Comparison of ENCODE assay signal across 9 cellular contexts in the genomic region with DNA sequence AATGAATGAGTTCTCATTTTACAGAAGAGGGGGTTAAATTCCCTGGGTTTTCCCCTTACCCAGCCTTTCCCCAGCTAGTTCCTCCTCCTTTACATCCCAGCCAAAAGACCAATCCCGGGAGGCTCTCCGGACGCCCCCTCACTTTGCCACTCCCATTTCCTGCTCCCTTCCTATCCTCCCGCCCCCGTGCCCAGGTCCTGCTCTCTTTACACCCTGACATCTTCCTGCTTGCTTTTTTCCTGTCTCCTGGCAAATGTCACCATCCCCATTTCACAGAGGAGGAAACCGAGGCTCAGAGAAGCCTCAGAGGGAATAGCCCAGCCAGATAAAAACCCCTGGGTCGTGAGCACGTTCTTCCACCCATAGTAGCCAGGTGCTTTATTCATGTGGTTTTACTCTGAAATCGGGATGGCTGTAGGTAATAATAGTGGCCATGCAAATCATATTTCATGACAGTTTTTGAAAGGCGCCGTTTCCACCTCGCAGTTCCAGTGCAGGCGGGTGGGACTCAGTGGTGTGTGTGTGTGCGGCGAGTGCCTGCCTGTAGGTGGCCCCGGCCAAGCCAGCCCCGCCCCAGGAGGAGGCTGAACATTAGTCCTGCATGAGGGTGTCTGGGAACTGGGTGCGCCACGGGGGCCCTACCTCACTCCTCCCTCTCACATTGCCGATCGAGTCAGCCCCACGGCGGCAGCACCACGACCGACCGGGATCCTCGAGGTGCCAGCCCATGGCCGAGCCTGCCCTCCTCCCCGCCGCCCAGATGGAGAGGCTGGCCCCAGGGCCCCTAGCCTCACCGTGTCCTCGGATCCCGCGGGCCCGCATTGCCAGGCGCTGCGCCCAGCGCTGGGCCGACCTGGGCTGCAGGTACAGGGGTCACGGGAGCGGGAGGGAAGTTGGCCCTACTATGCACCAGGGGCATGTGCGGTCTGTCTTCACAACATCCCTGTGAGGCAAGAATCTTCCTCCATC. TPM values are rescaled to one million over a fixed set of nuclear protein-coding genes. Genes with fewer than 3 reads are reported as not detected.
DNase-seq lines count a peak whose midpoint lies in the region; ATAC-seq and TF ChIP-seq lines count a peak whose summit lies in the region.
"Had no signal": no experiment of that assay in that cellular context is flagged by ENCODE, and none has a peak within 500 bp of the region (broad histone marks: within the 10 kb centered on the region; RNA-seq: fewer than 3 reads in every experiment).

A gene (plus strand): TSS at position 594 of the 969 bp plus-strand sequence.

- H3K9me3 Mint-ChIP-seq in GM23338 = peaks cover 14% of the 10 kb centered on the region
- H3K9me3 Mint-ChIP-seq in activated CD8-positive, alpha-beta T cell treated with anti-CD3 and anti-CD28 coated beads, Interleukin-2, amount 10 ng/mL, durations not matched to agents 7 days and 5 days (ENCODE audit: insufficient read depth) = no peaks in the 10 kb centered on the region

- peak; percentile 41 for TF ChIP-seq CTCF in BE2C (IDR thresholded peaks at IDR 0.05; ENCODE audit: low read depth, low read length)
- TF ChIP-seq CTCF in GM23338 (conservative IDR thresholded peaks at IDR 0.05; ENCODE audit: low read depth in 2 of 2) = peak; percentile 26 to 30; a peak in 2 of 4 replicates

- POLR2A ChIA-PET in activated CD8-positive, alpha-beta T cell treated with anti-CD3 and anti-CD28 coated beads, Interleukin-2, amount 10 ng/mL, durations not matched to agents 7 days and 5 days (lab: Charles Lee) = interaction anchor here (0.6 kb wide), 1 partner anchor 42 kb away, joined by 3 read pairs; no protein-coding TSS in a partner anchor

- no peaks in the 10 kb centered on the region for H3F3A ChIP-seq in GM23338 (replicated peaks; ENCODE audit: low read depth)

- no peaks in the 10 kb centered on the region for H3K4me1 ChIP-seq in BE2C
- H3K4me1 ChIP-seq in GM23338 (ENCODE audit: insufficient read depth) = peaks cover 11% of the 10 kb centered on the region; the same call in 1 of the 2 replicates

- no peaks in the 10 kb centered on the region for H3K9me2 ChIP-seq in GM23338 (ENCODE audit: insufficient read depth)

- H3K27ac Mint-ChIP-seq in GM23338 = no peak within 1 kb of the TSS
- no peak within 1 kb of the TSS for H3K27ac Mint-ChIP-seq in activated CD8-positive, alpha-beta T cell treated with anti-CD3 and anti-CD28 coated beads, Interleukin-2, amount 10 ng/mL, durations not matched to agents 7 days and 5 days

- H3K9me3 ChIP-seq in BE2C = no peaks in the 10 kb centered on the region
- H3K9me3 ChIP-seq: thoracic aorta had no signal

- H3K4me3 Mint-ChIP-seq in GM23338 = peak within 1 kb of the TSS; percentile 63
- H3K4me3 Mint-ChIP-seq in activated CD8-positive, alpha-beta T cell treated with anti-CD3 and anti-CD28 coated beads, Interleukin-2, amount 10 ng/mL, durations not matched to agents 7 days and 5 days = peak within 1 kb of the TSS; percentile 42

- H3K79me2 ChIP-seq in GM23338 (replicated peaks; ENCODE audit: insufficient read depth) = no peaks in the 10 kb centered on the region

- peaks cover 6% of the 10 kb centered on the region for H3K27me3 Mint-ChIP-seq in GM23338 (ENCODE audit: insufficient read depth, low read depth, poor library complexity)
- peaks cover 54% of the 10 kb centered on the region for H3K27me3 Mint-ChIP-seq in activated CD8-positive, alpha-beta T cell treated with anti-CD3 and anti-CD28 coated beads, Interleukin-2, amount 10 ng/mL, durations not matched to agents 7 days and 5 days (ENCODE audit: low read depth)

- no peak within 1 kb of the TSS for H3K27ac ChIP-seq in GM23338 (ENCODE audit: low read depth)
- H3K27ac ChIP-seq: thoracic aorta had no signal

- peak; percentile 62 for DNase-seq in BE2C
- peak; percentile 68 for DNase-seq in GM23338 (ENCODE audit: low spot score)
- DNase-seq in activated CD8-positive, alpha-beta T cell treated with anti-CD3 and anti-CD28 coated beads, Interleukin-2, amount 10 ng/mL, durations not matched to agents 7 days and 5 days = peak; percentile 25
- DNase-seq in stimulated activated CD8-positive, alpha-beta memory T cell treated with anti-CD3 and anti-CD28 coated beads, Interleukin-4, amount 100 ng/mL, for 48 hours = peak; percentile 50
- DNase-seq in activated gamma-delta T cell (lab: John Stamatoyannopoulos, UW) = no peak
- DNase-seq in H4 (ENCODE audit: low spot score) = no peak

- no peaks in the 10 kb centered on the region for H3K36me3 ChIP-seq in BE2C
- no peaks in the 10 kb centered on the region for H3K36me3 ChIP-seq in GM23338 (ENCODE audit: insufficient read depth)
- H3K36me3 ChIP-seq: thoracic aorta had no signal

- no peaks in the 10 kb centered on the region for H4K20me1 ChIP-seq in GM23338 (replicated peaks; ENCODE audit: insufficient read depth)

- H2AFZ ChIP-seq in GM23338 = peak within 1 kb of the TSS; percentile 97

- CTCF ChIA-PET in activated CD8-positive, alpha-beta T cell treated with anti-CD3 and anti-CD28 coated beads, Interleukin-2, amount 10 ng/mL, durations not matched to agents 7 days and 5 days (lab: Charles Lee) = no interaction called here

- peaks cover 10% of the 10 kb centered on the region for H3K36me3 Mint-ChIP-seq in GM23338 (ENCODE audit: low read depth)
- H3K36me3 Mint-ChIP-seq in activated CD8-positive, alpha-beta T cell treated with anti-CD3 and anti-CD28 coated beads, Interleukin-2, amount 10 ng/mL, durations not matched to agents 7 days and 5 days (ENCODE audit: low read depth) = no peaks in the 10 kb centered on the region

- ATAC-seq in GM23338 = peak; percentile 91
- peak; percentile 91 for ATAC-seq in activated CD8-positive, alpha-beta T cell treated with anti-CD3 and anti-CD28 coated beads, Interleukin-2, amount 10 ng/mL, durations not matched to agents 7 days and 5 days
- ATAC-seq in HG02642 (IDR thresholded peaks at IDR 0.05; ENCODE audit: poor library complexity, unreplicated experiment) = no peak

- peaks cover 20% of the 10 kb centered on the region for H3K4me1 Mint-ChIP-seq in GM23338
- peaks cover 7% of the 10 kb centered on the region for H3K4me1 Mint-ChIP-seq in activated CD8-positive, alpha-beta T cell treated with anti-CD3 and anti-CD28 coated beads, Interleukin-2, amount 10 ng/mL, durations not matched to agents 7 days and 5 days (ENCODE audit: low read depth)

- H3K4me3 ChIP-seq in BE2C (ENCODE audit: low read depth, low read length) = peak within 1 kb of the TSS; percentile 21
- peak within 1 kb of the TSS; percentile 60 for H3K4me3 ChIP-seq in GM23338
- H3K4me3 ChIP-seq in iPS-11a (ENCODE audit: low read depth, low read length) = peak within 1 kb of the TSS; percentile 27
- H3K4me3 ChIP-seq: thoracic aorta had no signal

- H3K4me2 ChIP-seq in GM23338 = peak within 1 kb of the TSS; percentile 80

- H3K27me3 ChIP-seq in BE2C = peaks cover 20% of the 10 kb centered on the region
- peaks cover 22% of the 10 kb centered on the region for H3K27me3 ChIP-seq in GM23338 (ENCODE audit: insufficient read depth)

TF ChIP-seq in GM23338, 12 proteins besides CTCF, POLR2A, EP300 and RAD21 (continues in another document):
- TF ChIP-seq, protein P1, sequence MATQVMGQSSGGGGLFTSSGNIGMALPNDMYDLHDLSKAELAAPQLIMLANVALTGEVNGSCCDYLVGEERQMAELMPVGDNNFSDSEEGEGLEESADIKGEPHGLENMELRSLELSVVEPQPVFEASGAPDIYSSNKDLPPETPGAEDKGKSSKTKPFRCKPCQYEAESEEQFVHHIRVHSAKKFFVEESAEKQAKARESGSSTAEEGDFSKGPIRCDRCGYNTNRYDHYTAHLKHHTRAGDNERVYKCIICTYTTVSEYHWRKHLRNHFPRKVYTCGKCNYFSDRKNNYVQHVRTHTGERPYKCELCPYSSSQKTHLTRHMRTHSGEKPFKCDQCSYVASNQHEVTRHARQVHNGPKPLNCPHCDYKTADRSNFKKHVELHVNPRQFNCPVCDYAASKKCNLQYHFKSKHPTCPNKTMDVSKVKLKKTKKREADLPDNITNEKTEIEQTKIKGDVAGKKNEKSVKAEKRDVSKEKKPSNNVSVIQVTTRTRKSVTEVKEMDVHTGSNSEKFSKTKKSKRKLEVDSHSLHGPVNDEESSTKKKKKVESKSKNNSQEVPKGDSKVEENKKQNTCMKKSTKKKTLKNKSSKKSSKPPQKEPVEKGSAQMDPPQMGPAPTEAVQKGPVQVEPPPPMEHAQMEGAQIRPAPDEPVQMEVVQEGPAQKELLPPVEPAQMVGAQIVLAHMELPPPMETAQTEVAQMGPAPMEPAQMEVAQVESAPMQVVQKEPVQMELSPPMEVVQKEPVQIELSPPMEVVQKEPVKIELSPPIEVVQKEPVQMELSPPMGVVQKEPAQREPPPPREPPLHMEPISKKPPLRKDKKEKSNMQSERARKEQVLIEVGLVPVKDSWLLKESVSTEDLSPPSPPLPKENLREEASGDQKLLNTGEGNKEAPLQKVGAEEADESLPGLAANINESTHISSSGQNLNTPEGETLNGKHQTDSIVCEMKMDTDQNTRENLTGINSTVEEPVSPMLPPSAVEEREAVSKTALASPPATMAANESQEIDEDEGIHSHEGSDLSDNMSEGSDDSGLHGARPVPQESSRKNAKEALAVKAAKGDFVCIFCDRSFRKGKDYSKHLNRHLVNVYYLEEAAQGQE (IDR thresholded peaks at IDR 0.05; ENCODE audit: unreplicated experiment) = no peak
- TF ChIP-seq EZH2phosphoT487 (IDR thresholded peaks at IDR 0.05; ENCODE audit: unreplicated experiment) = no peak
- no peak for TF ChIP-seq EZH2 (IDR thresholded peaks at IDR 0.05; ENCODE audit: low read depth, unreplicated experiment)
- TF ChIP-seq ZNF114 (CRISPR knock-in tag; IDR thresholded peaks at IDR 0.05) = no peak
- TF ChIP-seq STAT1 (IDR thresholded peaks at IDR 0.05; ENCODE audit: unreplicated experiment) = no peak
- TF ChIP-seq CREB1 (CRISPR knock-in tag; IDR thresholded peaks at IDR 0.05; ENCODE audit: low read depth) = no peak
- TF ChIP-seq, protein P2, sequence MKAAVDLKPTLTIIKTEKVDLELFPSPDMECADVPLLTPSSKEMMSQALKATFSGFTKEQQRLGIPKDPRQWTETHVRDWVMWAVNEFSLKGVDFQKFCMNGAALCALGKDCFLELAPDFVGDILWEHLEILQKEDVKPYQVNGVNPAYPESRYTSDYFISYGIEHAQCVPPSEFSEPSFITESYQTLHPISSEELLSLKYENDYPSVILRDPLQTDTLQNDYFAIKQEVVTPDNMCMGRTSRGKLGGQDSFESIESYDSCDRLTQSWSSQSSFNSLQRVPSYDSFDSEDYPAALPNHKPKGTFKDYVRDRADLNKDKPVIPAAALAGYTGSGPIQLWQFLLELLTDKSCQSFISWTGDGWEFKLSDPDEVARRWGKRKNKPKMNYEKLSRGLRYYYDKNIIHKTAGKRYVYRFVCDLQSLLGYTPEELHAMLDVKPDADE (IDR thresholded peaks at IDR 0.05) = no peak; the same call in 1 of the 2 replicates
- TF ChIP-seq POLR2AphosphoS5 (IDR thresholded peaks at IDR 0.05; ENCODE audit: low read depth) = no peak
- no peak for TF ChIP-seq ZNF331 (CRISPR knock-in tag; IDR thresholded peaks at IDR 0.05; ENCODE audit: low read depth)

RNA-seq across cellular contexts. Expression of the gene that starts here (rescaled TPM):
- polyA plus RNA-seq in BE2C (2012; ENCODE audit: insufficient read depth, insufficient read length, low read depth) = 0.46 TPM
- 0.21 and 1.5 TPM in 2 replicates for total RNA-seq in GM23338 (2014; rRNA removed; shearing (Covaris generic))
- polyA plus RNA-seq in GM23338 (2016; fragmentation: Nextera tagmentation; extraction: Ambion mirVana) = 0.30 TPM in 1 of 2 replicates, not detected in the other
- not detected for total RNA-seq in activated CD8-positive, alpha-beta T cell treated with anti-CD3 and anti-CD28 coated beads, Interleukin-2, amount 10 ng/mL, durations not matched to agents 7 days and 5 days
- total RNA-seq in H4 (2014; rRNA removed; shearing (Covaris generic)) = not detected in 2 replicates
- total RNA-seq: thoracic aorta had no signal

Comparison
In these comparisons a context has a peak if more than half of its experiments do, and no peak if none do; other contexts are left out.
1. Peak in DNase-seq and ATAC-seq in activated CD8-positive, alpha-beta T cell treated with anti-CD3 and anti-CD28 coated beads, Interleukin-2, amount 10 ng/mL, durations not matched to agents 7 days and 5 days; RNA of the gene not detected or under 1 TPM.
2. DNase-seq: peak in BE2C (single experiment), GM23338 (single experiment) and stimulated activated CD8-positive, alpha-beta memory T cell treated with anti-CD3 and anti-CD28 coated beads, Interleukin-4, amount 100 ng/mL, for 48 hours (single experiment); none in activated gamma-delta T cell (single experiment) and H4 (single experiment).
3. Peak in every context shown above with its lines, with median percentiles within 50 percentile points of each other: H3K4me3 ChIP-seq.